Comparison of ENCODE assay signal across 23 cellular contexts in genomic region chr4:48930654-48931053, GRCh38. TPM values are rescaled to one million over a fixed set of nuclear protein-coding genes. Genes with fewer than 3 reads are reported as not detected.
A peak's percentile ranks its signal among the peaks of the same experiment; 100 is the strongest.
DNase-seq lines count a peak whose midpoint lies in the region; ATAC-seq, FAIRE-seq and TF ChIP-seq lines count a peak whose summit lies in the region.
"Had no signal": no experiment of that assay in that cellular context is flagged by ENCODE, and none has a peak within 500 bp of the region (broad histone marks: within the 10 kb centered on the region; RNA-seq: fewer than 3 reads in every experiment).

No MANE protein-coding gene starts in this region.

- no peak overlapping the region for H3K18ac ChIP-seq in H1 (ENCODE audit: extremely low read depth, low read length)

- no peak overlapping the region for H3K4ac ChIP-seq in H1 (replicated peaks; ENCODE audit: insufficient read length, low read depth, low read length)

- no TSS peak for BruUV-seq in HepG2 (replicated peaks; lab: Mats Ljungman, UMichigan)

- H2BK20ac ChIP-seq in H1 (ENCODE audit: low read length), result no peak overlapping the region

- TF ChIP-seq RAD21 in HepG2 (CRISPR knock-in tag; IDR thresholded peaks at IDR 0.05) (no peak), H1 (IDR thresholded peaks at IDR 0.05 in 1 of 2, conservative IDR thresholded peaks at IDR 0.05 in 1 of 2; ENCODE audit: low read depth in 2 of 2, low read length in 2 of 2) (0 out of 4 replicates have a peak, but pooled peaks of 1 of the 2 experiments have one; percentile 3)

- no peaks in the 10 kb centered on the region for H3K27me3 ChIP-seq in HepG2 (ENCODE audit: control insufficient read depth in 1 of 2, insufficient read depth in 2 of 2, low read length in 2 of 2)
- H3K27me3 ChIP-seq in right lobe of liver, result no peaks in the 10 kb centered on the region
- H3K27me3 ChIP-seq in OCI-LY3 (ENCODE audit: low read depth, low read length), result no peaks in the 10 kb centered on the region
- no peaks in the 10 kb centered on the region for H3K27me3 ChIP-seq in H1 (replicated peaks in 1 of 4; ENCODE audit: control insufficient read depth in 3 of 4, extremely low read depth in 1 of 4, insufficient read depth in 3 of 4, low read length in 3 of 4)

- no peaks in the 10 kb centered on the region for H3K9me3 Mint-ChIP-seq in type B pancreatic cell
- H3K9me3 Mint-ChIP-seq: HFFc6 had no signal

- no peak overlapping the region for H2BK12ac ChIP-seq in H1 (ENCODE audit: low read depth, low read length)

- no peak overlapping the region for H3K56ac ChIP-seq in H1 (replicated peaks; ENCODE audit: insufficient read length, low read depth, low read length)

- TF ChIP-seq POLR2A in HepG2 (IDR thresholded peaks at IDR 0.05; ENCODE audit: insufficient read depth in 1 of 2, low read depth in 2 of 2, low read length in 2 of 2) (no peak), right lobe of liver (IDR thresholded peaks at IDR 0.05) (no peak), H1 (IDR thresholded peaks at IDR 0.05; ENCODE audit: control extremely low read depth in 1 of 2, low read depth in 2 of 2, low read length in 2 of 2) (no peak)

- H3K4me3 Mint-ChIP-seq in type B pancreatic cell, result no peak overlapping the region
- H3K4me3 Mint-ChIP-seq: HFFc6 had no signal

- DNase-seq in HepG2 (ENCODE audit: low spot score), result no peak
- no peak for DNase-seq in right lobe of liver
- no peak for DNase-seq in H1 (ENCODE audit: low read depth in 1 of 2, low spot score in 2 of 2)
- DNase-seq in type B pancreatic cell (ENCODE audit: extremely low spot score, unreplicated experiment), result no peak
- no peak for DNase-seq in posterior cingulate gyrus
- DNase-seq: C1 segment of cervical spinal cord, COR-L47, DMS153, HFFc6, Kasumi-1, NCI-H1417 treated with DMSO at 0.1 percent for 48 hours, NCI-H2029 treated with DMSO at 0.1 percent for 48 hours, NCI-H2171 treated with DMSO at 0.1 percent for 48 hours, NCI-H748 treated with DMSO at 0.1 percent for 48 hours, SHP77 had no signal

- no peak overlapping the region for H3K27ac Mint-ChIP-seq in type B pancreatic cell
- H3K27ac Mint-ChIP-seq: HFFc6 had no signal

- no peak overlapping the region for H2BK120ac ChIP-seq in H1 (replicated peaks; ENCODE audit: low read depth, low read length)

- no peak overlapping the region for H3K4me3 ChIP-seq in HepG2 (replicated peaks in 1 of 3; ENCODE audit: insufficient read depth in 1 of 3, low read depth in 2 of 3, low read length in 3 of 3)
- H3K4me3 ChIP-seq in right lobe of liver, result no peak overlapping the region
- H3K4me3 ChIP-seq in OCI-LY3 (ENCODE audit: low read length), result no peak overlapping the region
- H3K4me3 ChIP-seq in H1 (ENCODE audit: extremely low read depth in 1 of 4, insufficient read depth in 2 of 4, low read depth in 3 of 4, low read length in 4 of 4), result no peak overlapping the region
- H3K4me3 ChIP-seq: A549, GM23248 had no signal

- H4K20me1 ChIP-seq in HepG2 (ENCODE audit: insufficient read depth, low read length), result no peaks in the 10 kb centered on the region
- no peaks in the 10 kb centered on the region for H4K20me1 ChIP-seq in OCI-LY3 (ENCODE audit: insufficient read depth, low read length)
- H4K20me1 ChIP-seq in H1 (replicated peaks in 1 of 2; ENCODE audit: control insufficient read depth in 1 of 2, insufficient read depth in 2 of 2, low read length in 2 of 2), result no peaks in the 10 kb centered on the region

- H2AK5ac ChIP-seq in H1 (ENCODE audit: low read depth, low read length), result no peak overlapping the region

- no peak overlapping the region for H2BK15ac ChIP-seq in H1 (ENCODE audit: low read length)

- H2AFZ ChIP-seq in HepG2 (ENCODE audit: low read length), result no peak overlapping the region
- 0 out of 2 replicates have a peak overlapping the region, but pooled peaks have one; percentile 1 for H2AFZ ChIP-seq in OCI-LY3 (ENCODE audit: low read depth, low read length)
- H2AFZ ChIP-seq in H1 (ENCODE audit: low read length), result no peak overlapping the region
- H2AFZ ChIP-seq: GM23248 had no signal

- H4K91ac ChIP-seq in H1 (replicated peaks; ENCODE audit: insufficient read length, low read length), result no peak overlapping the region

- H3K4me2 ChIP-seq in HepG2 (ENCODE audit: low read depth, low read length) (no peak overlapping the region), OCI-LY3 (ENCODE audit: low read length) (no peak overlapping the region), H1 (ENCODE audit: insufficient read depth in 1 of 2, low read depth in 2 of 2, low read length in 2 of 2) (no peak overlapping the region)
- H3K4me2 ChIP-seq: A549 had no signal

- in situ Hi-C loops in HepG2 (cut with HindIII; ENCODE audit: extremely low pct_ligation_motif_present, low pct_unique_long_range_greater_than_20kb), result no loop called here

- H3K9me3 ChIP-seq in HepG2 (ENCODE audit: low read length), result no peaks in the 10 kb centered on the region
- no peaks in the 10 kb centered on the region for H3K9me3 ChIP-seq in right lobe of liver
- no peaks in the 10 kb centered on the region for H3K9me3 ChIP-seq in OCI-LY3 (ENCODE audit: insufficient read depth, low read length)
- no peaks in the 10 kb centered on the region for H3K9me3 ChIP-seq in H1 (ENCODE audit: insufficient read depth in 2 of 2, low read depth in 1 of 2, low read length in 1 of 2)
- H3K9me3 ChIP-seq: A549 had no signal

- no peak for TF ChIP-seq CTCF in HepG2 (CRISPR knock-in tag; IDR thresholded peaks at IDR 0.05)
- TF ChIP-seq CTCF in right lobe of liver (IDR thresholded peaks at IDR 0.05), result no peak
- 0 out of 2 replicates have a peak, but pooled peaks have one; percentile 4 for TF ChIP-seq CTCF in OCI-LY3 (IDR thresholded peaks at IDR 0.05; ENCODE audit: low read depth, low read length)
- peak; percentile 25 to 46 (median 31); a peak in 3 of 4 replicates for TF ChIP-seq CTCF in H1 (IDR thresholded peaks at IDR 0.05; ENCODE audit: control extremely low read depth in 1 of 3, insufficient read depth in 1 of 3, low read depth in 1 of 3, low read length in 3 of 3)
- TF ChIP-seq CTCF in type B pancreatic cell (conservative IDR thresholded peaks at IDR 0.05), result no peak

- H3K36me3 ChIP-seq in HepG2 (replicated peaks in 1 of 2; ENCODE audit: control insufficient read depth in 1 of 2, insufficient read depth in 2 of 2, low read length in 2 of 2) (no peaks in the 10 kb centered on the region), right lobe of liver (no peaks in the 10 kb centered on the region), OCI-LY3 (replicated peaks; ENCODE audit: low read depth, low read length) (no peaks in the 10 kb centered on the region), H1 (ENCODE audit: control insufficient read depth in 2 of 4, insufficient read depth in 4 of 4, low read length in 3 of 4) (no peaks in the 10 kb centered on the region)

- intact Hi-C loops in HepG2 (cut with micrococcal nuclease; ENCODE audit: unreplicated experiment) (no loop called here), right lobe of liver (cut with DNase I) (no loop called here), posterior cingulate gyrus (cut with DNase I) (no loop called here)

- H3K14ac ChIP-seq in H1 (ENCODE audit: insufficient read length), result no peak overlapping the region

- no peaks in the 10 kb centered on the region for H3K27me3 Mint-ChIP-seq in type B pancreatic cell

- POLR2A ChIA-PET in HepG2 (lab: Yijun Ruan, JAX), result no interaction called here
- POLR2A ChIA-PET in H1 (lab: Charles Lee; ENCODE audit: partially characterized antibody), result interaction anchor here (1.4 kb wide), 1 partner anchor 95 kb away, joined by 3 read pairs; no protein-coding TSS in a partner anchor

- H3K23ac ChIP-seq in H1 (ENCODE audit: insufficient read length), result no peak overlapping the region

- no peaks in the 10 kb centered on the region for H3K23me2 ChIP-seq in H1 (ENCODE audit: low read depth, low read length)

- no peak for FAIRE-seq in HepG2 (lab: Jason Lieb, UNC)
- FAIRE-seq in H1 (lab: Jason Lieb, UNC), result no peak
- FAIRE-seq: A549, RCC 7860 had no signal

- H3K9ac ChIP-seq in HepG2 (ENCODE audit: insufficient read depth, low read depth, low read length), result no peak overlapping the region
- no peak overlapping the region for H3K9ac ChIP-seq in OCI-LY3 (ENCODE audit: low read length)
- H3K9ac ChIP-seq in H1 (replicated peaks in 1 of 4; ENCODE audit: extremely low read depth in 1 of 4, low read depth in 3 of 4, low read length in 3 of 4), result no peak overlapping the region
- H3K9ac ChIP-seq: GM23248 had no signal

- 51% methylated on average over 4 of the region's 4 CpGs for WGBS in HepG2 (ENCODE audit: low lambda C conversion rate)
- 79% methylated on average over 3 of the region's 4 CpGs for WGBS in right lobe of liver (ENCODE audit: insufficient coverage, low coverage, low lambda C conversion rate, missing lambda C conversion rate)
- 93% methylated on average over 4 of the region's 4 CpGs; no CpG with 5 or more reads in 1 of the 2 experiments for WGBS in H1 (ENCODE audit: extremely low coverage in 1 of 2, insufficient coverage in 1 of 2, insufficient read length in 1 of 2, insufficient replicate concordance in 2 of 2, low coverage in 1 of 2, low lambda C conversion rate in 2 of 2, missing lambda C conversion rate in 1 of 2), 2 experiments

- no peaks in the 10 kb centered on the region for H3K4me1 ChIP-seq in HepG2 (ENCODE audit: insufficient read depth, low read length)
- no peaks in the 10 kb centered on the region for H3K4me1 ChIP-seq in right lobe of liver
- H3K4me1 ChIP-seq in OCI-LY3 (ENCODE audit: low read length), result no peaks in the 10 kb centered on the region
- no peaks in the 10 kb centered on the region for H3K4me1 ChIP-seq in H1 (replicated peaks in 1 of 4; ENCODE audit: control insufficient read depth in 3 of 4, insufficient read depth in 4 of 4, low read length in 3 of 4)
- H3K4me1 ChIP-seq: A549 had no signal

- no peaks in the 10 kb centered on the region for H3K79me1 ChIP-seq in H1 (ENCODE audit: low read depth, low read length)

- H3K4me1 Mint-ChIP-seq in type B pancreatic cell (ENCODE audit: unreplicated experiment), result no peaks in the 10 kb centered on the region

- CTCF ChIA-PET in HepG2 (lab: Yijun Ruan, JAX; ENCODE audit: low intra/inter-chr PET ratio, low total read pairs) (no interaction called here), H1 (lab: Charles Lee; ENCODE audit: partially characterized antibody) (interaction anchor here (0.5 to 5.8 kb wide), 8 partner anchors 11 to 131 kb away, joined by 3 to 47 read pairs (median 5); no protein-coding TSS in a partner anchor)

- no peak overlapping the region for H4K8ac ChIP-seq in H1 (ENCODE audit: extremely low read depth, insufficient read depth, low read length)

- no peak overlapping the region for H2BK5ac ChIP-seq in H1 (ENCODE audit: low read depth, low read length)

- TF ChIP-seq EP300 in HepG2 (IDR thresholded peaks at IDR 0.05; ENCODE audit: low read depth in 2 of 2, low read length in 2 of 2) (no peak), HepG2 (CRISPR knock-in tag; IDR thresholded peaks at IDR 0.05; ENCODE audit: borderline replicate concordance) (no peak), H1 (IDR thresholded peaks at IDR 0.05; ENCODE audit: borderline replicate concordance in 1 of 2, low read depth in 2 of 2, low read length in 2 of 2) (no peak)

- ATAC-seq in HepG2 (peak; percentile 72), right lobe of liver (no peak), HG03196 (IDR thresholded peaks at IDR 0.05; ENCODE audit: unreplicated experiment) (no peak), GM18867 (IDR thresholded peaks at IDR 0.05; ENCODE audit: unreplicated experiment) (no peak)

- H3K79me2 ChIP-seq in HepG2 (ENCODE audit: insufficient read depth, low read length) (no peaks in the 10 kb centered on the region), OCI-LY3 (ENCODE audit: low read length) (no peaks in the 10 kb centered on the region), H1 (ENCODE audit: control insufficient read depth in 1 of 2, insufficient read depth in 2 of 2, low read length in 2 of 2) (no peaks in the 10 kb centered on the region)

- no peak overlapping the region for H4K5ac ChIP-seq in H1 (ENCODE audit: insufficient read length, low read depth, low read length)

- no peaks in the 10 kb centered on the region for H3K36me3 Mint-ChIP-seq in type B pancreatic cell

- H3K27ac ChIP-seq in HepG2 (ENCODE audit: extremely low read length, insufficient read depth, low read length) (no peak overlapping the region), right lobe of liver (no peak overlapping the region), OCI-LY3 (ENCODE audit: low read length) (no peak overlapping the region), H1 (ENCODE audit: low read depth, low read length) (no peak overlapping the region)
- H3K27ac ChIP-seq: A549, GM23248 had no signal

RNA-seq across cellular contexts. Expression of gene OCIAD2, which starts 24.1 kb away (rescaled TPM):
- not detected in 2 replicates for total RNA-seq in HepG2 (2016; rRNA removed; fragmentation: Illumina TruSeq; extraction: Trizol)
- total RNA-seq in HepG2 (2016; cell fraction: cytosol; rRNA removed; fragmentation: Illumina TruSeq; extraction: Trizol; ENCODE audit: low read depth), result not detected in 2 replicates
- total RNA-seq in HepG2 (2016; cell fraction: insoluble cytoplasmic fraction; rRNA removed; fragmentation: Illumina TruSeq; extraction: Trizol), result not detected in 2 replicates
- not detected in 2 replicates for total RNA-seq in HepG2 (2016; cell fraction: membrane; rRNA removed; fragmentation: Illumina TruSeq; extraction: Trizol)
- not detected in 2 replicates for total RNA-seq in HepG2 (2016; cell fraction: nucleus; rRNA removed; fragmentation: Illumina TruSeq; extraction: Trizol)
- not detected in 2 replicates for polyA plus RNA-seq in HepG2 (2011; rRNA removed)
- polyA plus RNA-seq in HepG2 (2011; cell fraction: cytosol; rRNA removed), result not detected in 2 replicates
- not detected in 2 replicates for polyA plus RNA-seq in HepG2 (2011; cell fraction: nucleus; rRNA removed)
- not detected in 2 replicates for polyA plus RNA-seq in HepG2 (2012)
- not detected in 2 replicates for polyA plus RNA-seq in HepG2 (2016; cell fraction: cytosol; fragmentation: Illumina TruSeq; extraction: Trizol; ENCODE audit: low read depth)
- polyA plus RNA-seq in HepG2 (2016; cell fraction: insoluble cytoplasmic fraction; fragmentation: Illumina TruSeq; extraction: Trizol; ENCODE audit: low read depth), result not detected in 2 replicates
- not detected in 2 replicates for polyA plus RNA-seq in HepG2 (2016; cell fraction: membrane; fragmentation: Illumina TruSeq; extraction: Trizol; ENCODE audit: low read depth)
- polyA plus RNA-seq in HepG2 (2016; cell fraction: nucleus; fragmentation: Illumina TruSeq; extraction: Trizol; ENCODE audit: insufficient read depth, low read depth), result not detected in 2 replicates
- polyA minus RNA-seq in HepG2 (2011; rRNA and poly(A)+ RNA removed; ENCODE audit: low replicate concordance), result 7.9 TPM in 1 of 2 replicates, not detected in the other
- not detected in 2 replicates for polyA minus RNA-seq in HepG2 (2011; cell fraction: cytosol; rRNA and poly(A)+ RNA removed)
- 0.90 TPM in 1 of 2 replicates, not detected in the other for polyA minus RNA-seq in HepG2 (2011; cell fraction: nucleus; rRNA and poly(A)+ RNA removed)
- 100 to 1,000 TPM in 1 of 6 experiments, 10 to 100 TPM in 5; 29.6 to 107 (median 68.3) TPM for total RNA-seq in right lobe of liver
- total RNA-seq in H1 (2021; fragmentation: NEBNext Ultra II Directional; extraction: Animal tissue kit (Norgen Biotek cat#: 25700)), result 122 and 131 TPM in 2 replicates
- polyA plus RNA-seq in H1 (2011; rRNA removed), result 68.9 and 105 TPM in 2 replicates
- polyA plus RNA-seq in H1 (2011; cell fraction: cytosol; rRNA removed), result 94.9 TPM
- 60.6 TPM for polyA plus RNA-seq in H1 (2011; cell fraction: nucleus; rRNA removed)
- 125 to 197 TPM (median 150 TPM) in 4 replicates for polyA plus RNA-seq in H1 (2012, experiment 1 of 2)
- polyA plus RNA-seq in H1 (2012, experiment 2 of 2), result 126 TPM
- polyA plus RNA-seq in H1 (2013, experiment 1 of 2), result 175 TPM
- polyA plus RNA-seq in H1 (2013, experiment 2 of 2), result 170 TPM
- 32.3 and 37.1 TPM in 2 replicates for polyA minus RNA-seq in H1 (2011; rRNA and poly(A)+ RNA removed)
- polyA minus RNA-seq in H1 (2011; cell fraction: cytosol; rRNA and poly(A)+ RNA removed), result 21.1 TPM
- 27.4 TPM for polyA minus RNA-seq in H1 (2011; cell fraction: nucleus; rRNA and poly(A)+ RNA removed)
- 41.5 and 66.3 TPM in 2 replicates for total RNA-seq in type B pancreatic cell (ENCODE audit: low replicate concordance)

RNA-seq across cellular contexts. Expression of gene CWH43, which starts 55.4 kb away (rescaled TPM):
- total RNA-seq in HepG2 (2016; rRNA removed; fragmentation: Illumina TruSeq; extraction: Trizol) (not detected in 2 replicates), right lobe of liver (under 1 TPM in 3 of 6 experiments, not detected in 3; 0.13 to 0.37 (median 0.22) TPM), type B pancreatic cell (ENCODE audit: low replicate concordance) (not detected in 2 replicates)
- total RNA-seq in HepG2 (2016; cell fraction: cytosol; rRNA removed; fragmentation: Illumina TruSeq; extraction: Trizol; ENCODE audit: low read depth), result not detected in 2 replicates
- total RNA-seq in HepG2 (2016; cell fraction: insoluble cytoplasmic fraction; rRNA removed; fragmentation: Illumina TruSeq; extraction: Trizol), result not detected in 2 replicates
- not detected in 2 replicates for total RNA-seq in HepG2 (2016; cell fraction: membrane; rRNA removed; fragmentation: Illumina TruSeq; extraction: Trizol)
- not detected in 2 replicates for total RNA-seq in HepG2 (2016; cell fraction: nucleus; rRNA removed; fragmentation: Illumina TruSeq; extraction: Trizol)
- polyA plus RNA-seq in HepG2 (2011; rRNA removed) (not detected in 2 replicates), H1 (2011; rRNA removed) (not detected in 2 replicates)
- not detected in 2 replicates for polyA plus RNA-seq in HepG2 (2011; cell fraction: cytosol; rRNA removed)
- polyA plus RNA-seq in HepG2 (2011; cell fraction: nucleus; rRNA removed), result not detected in 2 replicates
- not detected in 2 replicates for polyA plus RNA-seq in HepG2 (2012)
- not detected in 2 replicates for polyA plus RNA-seq in HepG2 (2016; cell fraction: cytosol; fragmentation: Illumina TruSeq; extraction: Trizol; ENCODE audit: low read depth)
- polyA plus RNA-seq in HepG2 (2016; cell fraction: insoluble cytoplasmic fraction; fragmentation: Illumina TruSeq; extraction: Trizol; ENCODE audit: low read depth), result not detected in 2 replicates
- polyA plus RNA-seq in HepG2 (2016; cell fraction: membrane; fragmentation: Illumina TruSeq; extraction: Trizol; ENCODE audit: low read depth), result not detected in 2 replicates
- polyA plus RNA-seq in HepG2 (2016; cell fraction: nucleus; fragmentation: Illumina TruSeq; extraction: Trizol; ENCODE audit: insufficient read depth, low read depth), result not detected in 2 replicates
- not detected in 2 replicates for polyA minus RNA-seq in HepG2 (2011; rRNA and poly(A)+ RNA removed; ENCODE audit: low replicate concordance)
- not detected in 2 replicates for polyA minus RNA-seq in HepG2 (2011; cell fraction: cytosol; rRNA and poly(A)+ RNA removed)
- polyA minus RNA-seq in HepG2 (2011; cell fraction: nucleus; rRNA and poly(A)+ RNA removed), result not detected in 2 replicates
- total RNA-seq in H1 (2021; fragmentation: NEBNext Ultra II Directional; extraction: Animal tissue kit (Norgen Biotek cat#: 25700)), result not detected in 2 replicates
- polyA plus RNA-seq in H1 (2011; cell fraction: cytosol; rRNA removed), result not detected
- polyA plus RNA-seq in H1 (2011; cell fraction: nucleus; rRNA removed), result not detected
- polyA plus RNA-seq in H1 (2012, experiment 1 of 2), result not detected in 4 replicates
- not detected for polyA plus RNA-seq in H1 (2012, experiment 2 of 2)
- not detected for polyA plus RNA-seq in H1 (2013, experiment 1 of 2)
- polyA plus RNA-seq in H1 (2013, experiment 2 of 2), result not detected
- polyA minus RNA-seq in H1 (2011; rRNA and poly(A)+ RNA removed), result not detected in 2 replicates
- not detected for polyA minus RNA-seq in H1 (2011; cell fraction: cytosol; rRNA and poly(A)+ RNA removed)
- polyA minus RNA-seq in H1 (2011; cell fraction: nucleus; rRNA and poly(A)+ RNA removed), result not detected
- total RNA-seq: GM23248; HFFc6; NCI-H460; T-helper 1 cell treated with Interleukin-12 subunit alpha and Interleukin-12 subunit beta and Interleukin-4 antibody, amounts not matched to agents 30 ng/mL and 1 ng/mL, for 36 hours had no signal
- polyA plus RNA-seq: A549, GM23248 had no signal

Comparison
In these comparisons a context has a peak if more than half of its experiments do, and no peak if none do; other contexts are left out.
1. RNA of gene OCIAD2, which starts 24.1 kb away (total RNA-seq): 122 to 131 TPM in H1, 29.6 to 107 TPM in right lobe of liver and 41.5 to 66.3 TPM in type B pancreatic cell; not detected in HepG2; every median in the first group is over 10 times any median in the second.
2. CTCF ChIP-seq: peak in OCI-LY3 (single experiment) and H1 (3 of 3); none in HepG2 (single experiment), right lobe of liver (0 of 4) and type B pancreatic cell (single experiment).
3. Of the 41 proteins assayed by ChIP-seq in both HepG2 and H1: peak only in HepG2: none; only in H1: CTCF; in both: none; in neither: 39; mixed calls (peak in some experiments, not most) for 1.